In genomic region chr7:18975689-18976280, GRCh38 we compare ENCODE assay signal across 14 cellular contexts.
A peak's percentile ranks its signal among the peaks of the same experiment; 100 is the strongest.
DNase-seq lines count a peak whose midpoint lies in the region; ATAC-seq and TF ChIP-seq lines count a peak whose summit lies in the region.
"Had no signal": no experiment of that assay in that cellular context is flagged by ENCODE, and none has a peak within 500 bp of the region (broad histone marks: within the 10 kb centered on the region; RNA-seq: fewer than 3 reads in every experiment).

No MANE protein-coding gene starts in this region.

- H3K27me3 ChIP-seq in SK-N-SH (ENCODE audit: insufficient read depth), result no peaks in the 10 kb centered on the region
- H3K27me3 ChIP-seq in sigmoid colon, result no peaks in the 10 kb centered on the region

- H3F3A ChIP-seq in SK-N-SH (replicated peaks; ENCODE audit: insufficient read depth), result peaks cover 44% of the 10 kb centered on the region

- H3K27ac ChIP-seq in SK-N-SH (ENCODE audit: low read depth in 2 of 2, low read length in 1 of 2) (peak overlapping the region; percentile 82 to 91; a peak in 3 of 4 replicates), SK-N-MC (0 out of 2 replicates have a peak overlapping the region, but pooled peaks have one; percentile 95), sigmoid colon (no peak overlapping the region)

- DNase-seq in SK-N-SH (no peak), SK-N-MC (ENCODE audit: low read depth, low spot score) (no peak), myocyte (ENCODE audit: low read depth) (peak; percentile 85), sigmoid colon (no peak)
- DNase-seq: H7, Karpas-422, MM.1S, NCI-H1092, NCI-H1436 treated with DMSO at 0.1 percent for 48 hours, NCI-H2029 treated with DMSO at 0.1 percent for 48 hours, SHP77 had no signal

- CTCF ChIA-PET in SK-N-SH (lab: Yijun Ruan, JAX), result no interaction called here

- intact Hi-C loops in sigmoid colon (cut with DNase I), result no loop called here

- TF ChIP-seq CTCF in SK-N-SH (IDR thresholded peaks at IDR 0.05), result no peak
- TF ChIP-seq CTCF in sigmoid colon (IDR thresholded peaks at IDR 0.05), result no peak

- H3K9me3 ChIP-seq in SK-N-SH, result no peaks in the 10 kb centered on the region
- H3K9me3 ChIP-seq in SK-N-MC (ENCODE audit: low read depth, low read length), result no peaks in the 10 kb centered on the region
- no peaks in the 10 kb centered on the region for H3K9me3 ChIP-seq in sigmoid colon

- H4K20me1 ChIP-seq in SK-N-SH (ENCODE audit: insufficient read depth), result no peaks in the 10 kb centered on the region

- H3K9ac ChIP-seq in SK-N-SH (no peak overlapping the region), SK-N-MC (ENCODE audit: insufficient read length) (no peak overlapping the region)

- 88% methylated on average over 9 of the region's 9 CpGs for WGBS in SK-N-SH (ENCODE audit: low lambda C conversion rate)
- 83 to 88% methylated on average over 9 of the region's 9 CpGs for WGBS in sigmoid colon, 2 donors

- H3K4me1 ChIP-seq in SK-N-SH (ENCODE audit: control insufficient read depth in 1 of 2, insufficient read depth in 2 of 2, low read depth in 1 of 2, low read length in 1 of 2) (peaks cover 5 to 41% of the 10 kb centered on the region in 2 experiments; a peak in 3 of 4 replicates), sigmoid colon (peaks cover 0 to 20% (median 9%) of the 10 kb centered on the region in 4 donors)

- H2AFZ ChIP-seq in SK-N-SH (ENCODE audit: low read depth), result no peak overlapping the region

- no peak for TF ChIP-seq POLR2A in sigmoid colon (IDR thresholded peaks at IDR 0.05)

- H3K36me3 ChIP-seq in SK-N-SH (replicated peaks in 1 of 2; ENCODE audit: control insufficient read depth in 1 of 2, insufficient read depth in 2 of 2, low read length in 1 of 2) (peaks cover 12 to 15% of the 10 kb centered on the region in 2 experiments), SK-N-MC (ENCODE audit: insufficient read depth, low read length) (no peaks in the 10 kb centered on the region), sigmoid colon (no peaks in the 10 kb centered on the region)

- TF ChIP-seq RAD21 in SK-N-SH (IDR thresholded peaks at IDR 0.05; ENCODE audit: low read length), result no peak

- POLR2A ChIA-PET in SK-N-SH (lab: Yijun Ruan, JAX), result no interaction called here

- H3K79me2 ChIP-seq in SK-N-SH (ENCODE audit: insufficient read depth), result no peaks in the 10 kb centered on the region

- ATAC-seq in SK-N-SH treated with all-trans-retinoic acid at 6 μM for 48 hours (no peak), HG03097 (IDR thresholded peaks at IDR 0.05; ENCODE audit: low FRiP score, unreplicated experiment) (no peak), GM18519 (IDR thresholded peaks at IDR 0.05; ENCODE audit: low FRiP score, unreplicated experiment) (no peak)

- H3K4me2 ChIP-seq in SK-N-SH, result no peak overlapping the region

- H3K9me2 ChIP-seq in SK-N-SH, result no peaks in the 10 kb centered on the region

- TF ChIP-seq EP300 in SK-N-SH (IDR thresholded peaks at IDR 0.05; ENCODE audit: borderline replicate concordance in 1 of 2, low read depth in 1 of 2, low read length in 1 of 2), result no peak
- TF ChIP-seq EP300 in sigmoid colon (IDR thresholded peaks at IDR 0.05), result no peak

- H3K4me3 ChIP-seq in SK-N-SH (ENCODE audit: low read depth in 2 of 2, low read length in 1 of 2) (no peak overlapping the region), SK-N-MC (no peak overlapping the region), sigmoid colon (no peak overlapping the region)

TF ChIP-seq in SK-N-SH, 30 proteins besides CTCF, POLR2A, EP300 and RAD21:
- TF ChIP-seq TAF1 (IDR thresholded peaks at IDR 0.05; ENCODE audit: borderline replicate concordance, low read depth, low read length), result no peak
- no peak for TF ChIP-seq NRF1 (IDR thresholded peaks at IDR 0.05; ENCODE audit: low read depth, low read length)
- TF ChIP-seq GABPA (IDR thresholded peaks at IDR 0.05; ENCODE audit: low read depth), result no peak
- TF ChIP-seq, protein P1, sequence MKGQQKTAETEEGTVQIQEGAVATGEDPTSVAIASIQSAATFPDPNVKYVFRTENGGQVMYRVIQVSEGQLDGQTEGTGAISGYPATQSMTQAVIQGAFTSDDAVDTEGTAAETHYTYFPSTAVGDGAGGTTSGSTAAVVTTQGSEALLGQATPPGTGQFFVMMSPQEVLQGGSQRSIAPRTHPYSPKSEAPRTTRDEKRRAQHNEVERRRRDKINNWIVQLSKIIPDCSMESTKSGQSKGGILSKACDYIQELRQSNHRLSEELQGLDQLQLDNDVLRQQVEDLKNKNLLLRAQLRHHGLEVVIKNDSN (IDR thresholded peaks at IDR 0.05; ENCODE audit: borderline replicate concordance, low read depth), result no peak
- no peak for TF ChIP-seq ELF1 (IDR thresholded peaks at IDR 0.05)
- TF ChIP-seq POLR2AphosphoS5 (IDR thresholded peaks at IDR 0.05; ENCODE audit: low read depth, low read length), result no peak
- TF ChIP-seq YY1 (IDR thresholded peaks at IDR 0.05; ENCODE audit: low read depth), result no peak
- TF ChIP-seq, protein P2, sequence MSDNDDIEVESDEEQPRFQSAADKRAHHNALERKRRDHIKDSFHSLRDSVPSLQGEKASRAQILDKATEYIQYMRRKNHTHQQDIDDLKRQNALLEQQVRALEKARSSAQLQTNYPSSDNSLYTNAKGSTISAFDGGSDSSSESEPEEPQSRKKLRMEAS (IDR thresholded peaks at IDR 0.05; ENCODE audit: low read depth), result no peak
- no peak for TF ChIP-seq TEAD4 (IDR thresholded peaks at IDR 0.05; ENCODE audit: borderline replicate concordance, insufficient read depth)
- no peak for TF ChIP-seq FOXM1 (IDR thresholded peaks at IDR 0.05; ENCODE audit: low read depth)
- TF ChIP-seq TCF12 (IDR thresholded peaks at IDR 0.05), result no peak
- no peak for TF ChIP-seq RXRA (IDR thresholded peaks at IDR 0.05; ENCODE audit: borderline replicate concordance, low read depth)
- TF ChIP-seq SMC3 (IDR thresholded peaks at IDR 0.05; ENCODE audit: low read depth, low read length), result no peak
- TF ChIP-seq, protein P3, sequence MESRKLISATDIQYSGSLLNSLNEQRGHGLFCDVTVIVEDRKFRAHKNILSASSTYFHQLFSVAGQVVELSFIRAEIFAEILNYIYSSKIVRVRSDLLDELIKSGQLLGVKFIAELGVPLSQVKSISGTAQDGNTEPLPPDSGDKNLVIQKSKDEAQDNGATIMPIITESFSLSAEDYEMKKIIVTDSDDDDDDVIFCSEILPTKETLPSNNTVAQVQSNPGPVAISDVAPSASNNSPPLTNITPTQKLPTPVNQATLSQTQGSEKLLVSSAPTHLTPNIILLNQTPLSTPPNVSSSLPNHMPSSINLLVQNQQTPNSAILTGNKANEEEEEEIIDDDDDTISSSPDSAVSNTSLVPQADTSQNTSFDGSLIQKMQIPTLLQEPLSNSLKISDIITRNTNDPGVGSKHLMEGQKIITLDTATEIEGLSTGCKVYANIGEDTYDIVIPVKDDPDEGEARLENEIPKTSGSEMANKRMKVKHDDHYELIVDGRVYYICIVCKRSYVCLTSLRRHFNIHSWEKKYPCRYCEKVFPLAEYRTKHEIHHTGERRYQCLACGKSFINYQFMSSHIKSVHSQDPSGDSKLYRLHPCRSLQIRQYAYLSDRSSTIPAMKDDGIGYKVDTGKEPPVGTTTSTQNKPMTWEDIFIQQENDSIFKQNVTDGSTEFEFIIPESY (IDR thresholded peaks at IDR 0.05; ENCODE audit: borderline replicate concordance, low read depth), result no peak

TF ChIP-seq in SK-N-SH treated with all-trans-retinoic acid at 6 μM for 48 hours, 23 proteins besides CTCF, POLR2A, EP300 and RAD21 (continues in another document):
- TF ChIP-seq, protein P4, sequence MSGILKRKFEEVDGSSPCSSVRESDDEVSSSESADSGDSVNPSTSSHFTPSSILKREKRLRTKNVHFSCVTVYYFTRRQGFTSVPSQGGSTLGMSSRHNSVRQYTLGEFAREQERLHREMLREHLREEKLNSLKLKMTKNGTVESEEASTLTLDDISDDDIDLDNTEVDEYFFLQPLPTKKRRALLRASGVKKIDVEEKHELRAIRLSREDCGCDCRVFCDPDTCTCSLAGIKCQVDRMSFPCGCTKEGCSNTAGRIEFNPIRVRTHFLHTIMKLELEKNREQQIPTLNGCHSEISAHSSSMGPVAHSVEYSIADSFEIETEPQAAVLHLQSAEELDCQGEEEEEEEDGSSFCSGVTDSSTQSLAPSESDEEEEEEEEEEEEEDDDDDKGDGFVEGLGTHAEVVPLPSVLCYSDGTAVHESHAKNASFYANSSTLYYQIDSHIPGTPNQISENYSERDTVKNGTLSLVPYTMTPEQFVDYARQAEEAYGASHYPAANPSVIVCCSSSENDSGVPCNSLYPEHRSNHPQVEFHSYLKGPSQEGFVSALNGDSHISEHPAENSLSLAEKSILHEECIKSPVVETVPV (CRISPR knock-in tag; IDR thresholded peaks at IDR 0.05), result no peak
- TF ChIP-seq ZNF70 (CRISPR knock-in tag; IDR thresholded peaks at IDR 0.05) (no peak), ZNF8 (CRISPR knock-in tag; IDR thresholded peaks at IDR 0.05) (no peak), PPARA (CRISPR knock-in tag; IDR thresholded peaks at IDR 0.05; ENCODE audit: borderline replicate concordance) (no peak), ZFP3 (CRISPR knock-in tag; IDR thresholded peaks at IDR 0.05) (no peak), ZFP30 (CRISPR knock-in tag; IDR thresholded peaks at IDR 0.05) (no peak)
- TF ChIP-seq, protein P5, sequence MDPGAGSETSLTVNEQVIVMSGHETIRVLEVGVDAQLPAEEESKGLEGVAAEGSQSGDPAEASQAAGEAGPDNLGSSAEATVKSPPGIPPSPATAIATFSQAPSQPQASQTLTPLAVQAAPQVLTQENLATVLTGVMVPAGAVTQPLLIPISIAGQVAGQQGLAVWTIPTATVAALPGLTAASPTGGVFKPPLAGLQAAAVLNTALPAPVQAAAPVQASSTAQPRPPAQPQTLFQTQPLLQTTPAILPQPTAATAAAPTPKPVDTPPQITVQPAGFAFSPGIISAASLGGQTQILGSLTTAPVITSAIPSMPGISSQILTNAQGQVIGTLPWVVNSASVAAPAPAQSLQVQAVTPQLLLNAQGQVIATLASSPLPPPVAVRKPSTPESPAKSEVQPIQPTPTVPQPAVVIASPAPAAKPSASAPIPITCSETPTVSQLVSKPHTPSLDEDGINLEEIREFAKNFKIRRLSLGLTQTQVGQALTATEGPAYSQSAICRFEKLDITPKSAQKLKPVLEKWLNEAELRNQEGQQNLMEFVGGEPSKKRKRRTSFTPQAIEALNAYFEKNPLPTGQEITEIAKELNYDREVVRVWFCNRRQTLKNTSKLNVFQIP (CRISPR knock-in tag; IDR thresholded peaks at IDR 0.05; ENCODE audit: borderline replicate concordance, low read depth), result no peak
- TF ChIP-seq, protein P6, sequence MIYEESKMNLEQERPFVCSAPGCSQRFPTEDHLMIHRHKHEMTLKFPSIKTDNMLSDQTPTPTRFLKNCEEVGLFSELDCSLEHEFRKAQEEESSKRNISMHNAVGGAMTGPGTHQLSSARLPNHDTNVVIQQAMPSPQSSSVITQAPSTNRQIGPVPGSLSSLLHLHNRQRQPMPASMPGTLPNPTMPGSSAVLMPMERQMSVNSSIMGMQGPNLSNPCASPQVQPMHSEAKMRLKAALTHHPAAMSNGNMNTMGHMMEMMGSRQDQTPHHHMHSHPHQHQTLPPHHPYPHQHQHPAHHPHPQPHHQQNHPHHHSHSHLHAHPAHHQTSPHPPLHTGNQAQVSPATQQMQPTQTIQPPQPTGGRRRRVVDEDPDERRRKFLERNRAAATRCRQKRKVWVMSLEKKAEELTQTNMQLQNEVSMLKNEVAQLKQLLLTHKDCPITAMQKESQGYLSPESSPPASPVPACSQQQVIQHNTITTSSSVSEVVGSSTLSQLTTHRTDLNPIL (CRISPR knock-in tag; IDR thresholded peaks at IDR 0.05; ENCODE audit: low read depth), result no peak

Comparison
In these comparisons a context has a peak if more than half of its experiments do, and no peak if none do; other contexts are left out.
1. H3K27ac ChIP-seq: peak in SK-N-SH (2 of 2) and SK-N-MC (single experiment); none in sigmoid colon (0 of 4).